Comparison of ENCODE assay signal across 9 cellular contexts in the genomic region with DNA sequence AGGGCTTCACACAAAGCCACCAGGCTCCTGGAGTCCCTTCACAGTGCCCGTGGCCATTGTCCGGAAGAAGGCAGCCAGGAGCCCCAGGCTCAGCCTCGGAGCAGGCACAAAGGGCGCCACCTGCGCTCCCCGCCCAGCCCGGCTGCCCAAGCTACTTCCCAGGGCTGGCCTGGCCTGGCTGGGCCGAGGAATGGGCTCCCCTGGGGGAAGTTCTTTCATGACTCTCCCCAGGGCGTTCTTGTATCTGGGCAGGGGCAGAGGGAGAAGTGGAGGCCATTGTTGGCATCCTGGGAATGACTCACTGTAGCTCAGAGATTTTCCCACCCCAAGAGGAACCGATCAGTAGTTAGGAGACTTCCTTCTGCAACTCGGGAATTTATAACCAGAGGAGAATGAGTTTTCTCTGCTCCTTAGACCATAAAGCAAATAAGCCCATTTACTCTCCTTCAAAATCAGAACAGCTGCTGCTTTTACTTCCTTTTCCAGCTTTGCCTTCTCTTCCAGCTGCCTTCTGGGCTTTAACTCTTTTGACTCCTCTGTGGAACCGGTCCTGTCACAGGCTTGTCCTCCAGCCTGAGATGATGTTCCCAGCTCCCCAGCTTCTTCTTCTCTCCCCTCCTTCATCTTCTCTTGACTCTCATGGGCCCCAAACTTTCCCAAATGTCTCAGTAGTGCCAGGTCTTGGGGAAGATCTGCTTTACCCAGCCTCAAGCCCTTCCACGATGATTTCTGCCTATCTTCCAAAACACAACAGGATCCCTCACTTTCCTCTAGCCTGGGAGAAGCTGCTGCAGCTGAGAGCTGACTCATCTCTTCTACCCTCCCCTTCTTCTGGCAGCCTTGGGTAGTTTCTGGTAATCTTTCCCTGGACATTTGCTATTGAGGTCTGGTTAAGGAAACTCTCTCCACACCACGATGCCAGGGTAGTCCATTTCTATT.
DNase-seq lines count a peak whose midpoint lies in the region; ATAC-seq, FAIRE-seq and TF ChIP-seq lines count a peak whose summit lies in the region.
"Had no signal": no experiment of that assay in that cellular context is flagged by ENCODE, and none has a peak within 500 bp of the region (broad histone marks: within the 10 kb centered on the region; RNA-seq: fewer than 3 reads in every experiment).

No MANE protein-coding gene starts in this region.

- no peaks in the 10 kb centered on the region for H3K36me3 ChIP-seq in K562 (ENCODE audit: control insufficient read depth, insufficient read depth, low read length)
- H3K36me3 ChIP-seq in left ventricle myocardium inferior = peaks cover 52% of the 10 kb centered on the region
- peaks cover 0 to 52% (median 12%) of the 10 kb centered on the region in 4 donors for H3K36me3 ChIP-seq in sigmoid colon
- no peaks in the 10 kb centered on the region for H3K36me3 ChIP-seq in CD4-positive, alpha-beta memory T cell (ENCODE audit: insufficient read depth, low read length)

- no peak overlapping the region for H3K27ac Mint-ChIP-seq in CD4-positive, alpha-beta memory T cell

- DNase-seq in DMS 273 (lab: John Stamatoyannopoulos, UW; ENCODE audit: unreplicated experiment) (peak; percentile 47), K562 (ENCODE audit: extremely low read depth in 1 of 4, low spot score in 3 of 4) (no peak), left ventricle myocardium inferior (no peak), sigmoid colon (no peak), T1000 (lab: John Stamatoyannopoulos, UW) (no peak)
- DNase-seq in CD4-positive, alpha-beta memory T cell = no peak
- no peak for DNase-seq in stimulated activated CD8-positive, alpha-beta memory T cell treated with anti-CD3 and anti-CD28 coated beads, Interleukin-4, amount 100 ng/mL, for 48 hours
- DNase-seq: activated CD4-positive, alpha-beta T cell treated with anti-CD3 and anti-CD28 coated beads, Interleukin-2, amount 50 U/mL, for 4 hours had no signal

- no peak overlapping the region for H2AFZ ChIP-seq in K562 (ENCODE audit: low read depth, low read length)

- TF ChIP-seq POLR2A in K562 (conservative IDR thresholded peaks at IDR 0.05) (no peak), sigmoid colon (IDR thresholded peaks at IDR 0.05) (no peak)

- no peak overlapping the region for H3K4me2 ChIP-seq in K562 (ENCODE audit: insufficient read depth, low read length)

- ATAC-seq in K562 = no peak
- no peak for ATAC-seq in HG03108 (IDR thresholded peaks at IDR 0.05; ENCODE audit: unreplicated experiment)

- peaks cover 61 to 87% of the 10 kb centered on the region in 2 experiments for H3K27me3 ChIP-seq in K562 (ENCODE audit: control insufficient read depth in 2 of 2, insufficient read depth in 2 of 2, low read length in 2 of 2)
- no peaks in the 10 kb centered on the region for H3K27me3 ChIP-seq in left ventricle myocardium inferior (ENCODE audit: low read depth)
- no peaks in the 10 kb centered on the region for H3K27me3 ChIP-seq in sigmoid colon
- H3K27me3 ChIP-seq in CD4-positive, alpha-beta memory T cell (ENCODE audit: insufficient read depth, low read length) = no peaks in the 10 kb centered on the region

- no peaks in the 10 kb centered on the region for H3K9me3 Mint-ChIP-seq in CD4-positive, alpha-beta memory T cell

- H3K9me1 ChIP-seq in K562 (ENCODE audit: control insufficient read depth, insufficient read depth, low read length) = no peaks in the 10 kb centered on the region

- H3K9me3 ChIP-seq in K562 (replicated peaks; ENCODE audit: control insufficient read depth, insufficient read depth, low read depth, low read length) (no peaks in the 10 kb centered on the region), left ventricle myocardium inferior (replicated peaks) (no peaks in the 10 kb centered on the region), sigmoid colon (no peaks in the 10 kb centered on the region)
- no peaks in the 10 kb centered on the region for H3K9me3 ChIP-seq in CD4-positive, alpha-beta memory T cell (ENCODE audit: control insufficient read depth in 1 of 2, low read length in 2 of 2)

- CTCF ChIA-PET in K562 (lab: Yijun Ruan, JAX; ENCODE audit: low intra/inter-chr PET ratio) = no interaction called here
- CTCF ChIA-PET in CD4-positive, alpha-beta memory T cell (lab: Charles Lee; ENCODE audit: partially characterized antibody) = interaction anchor here (1.5 to 14.0 kb wide), 3 partner anchors 7 to 212 kb away, joined by 3 to 234 read pairs (median 11); partner anchors contain the start of gene PLXNA2

- no peaks in the 10 kb centered on the region for H3K79me2 ChIP-seq in K562 (ENCODE audit: control insufficient read depth, insufficient read depth, low read length)

- H3K4me3 Mint-ChIP-seq in CD4-positive, alpha-beta memory T cell = no peak overlapping the region

- H3K4me3 ChIP-seq in K562 (no peak overlapping the region), left ventricle myocardium inferior (peak overlapping the region; percentile 18), sigmoid colon (no peak overlapping the region)
- no peak overlapping the region for H3K4me3 ChIP-seq in CD4-positive, alpha-beta memory T cell (ENCODE audit: low read length in 2 of 2)

- no peaks in the 10 kb centered on the region for H3K4me1 Mint-ChIP-seq in CD4-positive, alpha-beta memory T cell

- H3K27me3 Mint-ChIP-seq in CD4-positive, alpha-beta memory T cell = peaks cover 4 to 6% of the 10 kb centered on the region in 2 donors

- TF ChIP-seq EP300 in K562 (IDR thresholded peaks at IDR 0.05; ENCODE audit: low read length) (no peak), sigmoid colon (IDR thresholded peaks at IDR 0.05) (no peak)

- H3K27ac ChIP-seq in K562 (ENCODE audit: extremely low read depth, low read depth, low read length) (no peak overlapping the region), left ventricle myocardium inferior (replicated peaks) (peak overlapping the region; percentile 80), sigmoid colon (peak overlapping the region; percentile 67 to 75 (median 69))
- H3K27ac ChIP-seq in CD4-positive, alpha-beta memory T cell (ENCODE audit: low read depth, low read length) = no peak overlapping the region

- H3K4me1 ChIP-seq in K562 (replicated peaks in 1 of 2; ENCODE audit: control insufficient read depth in 2 of 2, insufficient read depth in 2 of 2, low read length in 2 of 2) (no peaks in the 10 kb centered on the region), left ventricle myocardium inferior (peaks cover 35% of the 10 kb centered on the region), sigmoid colon (peaks cover 0 to 32% (median 28%) of the 10 kb centered on the region in 4 donors)
- H3K4me1 ChIP-seq in CD4-positive, alpha-beta memory T cell (ENCODE audit: insufficient read depth, low read length) = no peaks in the 10 kb centered on the region

- intact Hi-C loops in K562 (cut with micrococcal nuclease) (loop anchor here (5.0 to 10.0 kb wide), 2 partner anchors 408 to 1175 kb away; no protein-coding TSS in a partner anchor), left ventricle myocardium inferior (cut with micrococcal nuclease) (loop anchor here (10.0 kb wide), 1 partner anchor 215 kb away; the partner anchor contains the start of gene PLXNA2), sigmoid colon (cut with DNase I) (loop anchor here (5.0 kb wide), 2 partner anchors 53 to 98 kb away; no protein-coding TSS in a partner anchor)
- intact Hi-C loops in CD4-positive, alpha-beta memory T cell (cut with micrococcal nuclease) = no loop called here

- no peak for TF ChIP-seq RAD21 in K562 (CRISPR knock-in tag; conservative IDR thresholded peaks at IDR 0.05 in 1 of 2, IDR thresholded peaks at IDR 0.05 in 1 of 2)

- in situ Hi-C loops in K562 (cut with MboI) = no loop called here

- FAIRE-seq in K562 (lab: Jason Lieb, UNC) = no peak

- H4K20me1 ChIP-seq in K562 (replicated peaks; ENCODE audit: control insufficient read depth, insufficient read depth, low read length) = no peaks in the 10 kb centered on the region; the same call in 1 of the 2 replicates

- 0% methylated on average over 13 of the region's 14 CpGs for WGBS in K562 (ENCODE audit: insufficient coverage, low coverage, missing lambda C conversion rate)
- WGBS in sigmoid colon, 2 donors = 12 to 46% methylated on average over 14 of the region's 14 CpGs

- POLR2A ChIA-PET in K562 (lab: Yijun Ruan, JAX) = interaction anchor here (0.6 to 1.2 kb wide), 3 partner anchors 9 to 233 kb away, joined by 3 to 6 read pairs (median 4); no protein-coding TSS in a partner anchor
- POLR2A ChIA-PET in CD4-positive, alpha-beta memory T cell (lab: Charles Lee; ENCODE audit: partially characterized antibody) = no interaction called here

- H3K9ac ChIP-seq in K562 (ENCODE audit: insufficient read depth in 1 of 2, low read depth in 2 of 2, low read length in 2 of 2) = no peak overlapping the region

- TF ChIP-seq CTCF in K562 (IDR thresholded peaks at IDR 0.05 in 2 of 3, conservative IDR thresholded peaks at IDR 0.05 in 1 of 3; ENCODE audit: insufficient read depth in 2 of 3, low read depth in 1 of 3, low read length in 3 of 3) = no peak
- no peak for TF ChIP-seq CTCF in left ventricle myocardium inferior (IDR thresholded peaks at IDR 0.05; ENCODE audit: borderline replicate concordance)
- no peak for TF ChIP-seq CTCF in sigmoid colon (IDR thresholded peaks at IDR 0.05)

- no peaks in the 10 kb centered on the region for H3K36me3 Mint-ChIP-seq in CD4-positive, alpha-beta memory T cell

- BruUV-seq in K562 (replicated peaks; lab: Mats Ljungman, UMichigan) = no TSS peak

TF ChIP-seq in K562, 482 proteins besides CTCF, POLR2A, EP300 and RAD21 (continues in another document):
- peak; percentile 19; the same call in 1 of the 2 replicates for TF ChIP-seq C11orf30 (IDR thresholded peaks at IDR 0.05; ENCODE audit: low read depth)
- no peak for TF ChIP-seq USF2 (CRISPR knock-in tag; IDR thresholded peaks at IDR 0.05)
- no peak for TF ChIP-seq DMBX1 (CRISPR knock-in tag; IDR thresholded peaks at IDR 0.05; ENCODE audit: borderline replicate concordance)
- no peak for TF ChIP-seq TOE1 (IDR thresholded peaks at IDR 0.05; ENCODE audit: borderline replicate concordance)
- TF ChIP-seq TOE1 (CRISPR knock-in tag; IDR thresholded peaks at IDR 0.05; ENCODE audit: borderline replicate concordance, low read depth) = no peak
- peak; percentile 26; the same call in 1 of the 2 replicates for TF ChIP-seq ZNF316 (IDR thresholded peaks at IDR 0.05)

Comparison
In these comparisons a context has a peak if more than half of its experiments do, and no peak if none do; other contexts are left out.
1. H3K27ac ChIP-seq: peak in left ventricle myocardium inferior (single experiment) and sigmoid colon (4 of 4); none in K562 (single experiment) and CD4-positive, alpha-beta memory T cell (single experiment).